In the genomic region with DNA sequence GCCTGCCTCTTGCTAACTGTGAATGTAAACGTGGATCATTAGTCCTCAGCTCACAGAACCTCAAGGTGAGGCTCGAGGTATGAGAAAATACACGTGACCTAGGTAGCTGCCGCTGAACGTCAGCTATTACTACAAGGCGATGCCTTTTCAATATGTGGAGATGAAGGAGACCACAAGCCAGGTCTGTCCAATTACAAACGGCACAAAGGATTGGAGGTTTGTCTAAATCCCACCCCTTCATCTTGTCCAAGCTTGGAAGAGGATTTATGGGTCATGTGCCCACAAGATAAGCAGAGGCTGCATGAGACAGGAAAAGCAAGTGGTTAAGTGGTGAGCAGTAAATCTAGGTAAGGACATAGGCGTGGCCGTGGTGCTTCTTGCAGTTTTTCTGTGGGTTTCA, we compare ENCODE assay signal across 15 cellular contexts. TPM values are rescaled to one million over a fixed set of nuclear protein-coding genes. Genes with fewer than 3 reads are reported as not detected.
DNase-seq lines count a peak whose midpoint lies in the region; ATAC-seq lines count a peak whose summit lies in the region.
"Had no signal": no experiment of that assay in that cellular context is flagged by ENCODE, and none has a peak within 500 bp of the region (broad histone marks: within the 10 kb centered on the region; RNA-seq: fewer than 3 reads in every experiment).

No MANE protein-coding gene starts in this region.

- peaks cover 16% of the 10 kb centered on the region for H3K4me1 ChIP-seq in CD4-positive, CD25-positive, alpha-beta regulatory T cell (ENCODE audit: control insufficient read depth, insufficient read depth, low read length, poor library complexity, severe bottlenecking)
- H3K4me1 ChIP-seq: SJCRH30 had no signal

- no peaks in the 10 kb centered on the region for H3K27me3 ChIP-seq in CD4-positive, CD25-positive, alpha-beta regulatory T cell (ENCODE audit: control insufficient read depth, insufficient read depth, low read length)
- H3K27me3 ChIP-seq: hepatocyte had no signal

- peak; percentile 21 to 59 for ATAC-seq in CD4-positive, CD25-positive, alpha-beta regulatory T cell (ENCODE audit: low read depth in 2 of 2)

- H3K27me3 Mint-ChIP-seq in CD4-positive, CD25-positive, alpha-beta regulatory T cell = peaks cover 6% of the 10 kb centered on the region

- DNase-seq in CD4-positive, CD25-positive, alpha-beta regulatory T cell = peak in 2 of 3 donors; percentile 24 to 42
- DNase-seq in Daoy (ENCODE audit: low read depth) (peak; percentile 47), SW480 (ENCODE audit: low spot score) (peak; percentile 46), epidermal melanocyte (ENCODE audit: insufficient read length, low spot score) (peak; percentile 11), SKM-1 treated with dmso at 0.1 percent for 144 hours (lab: John Stamatoyannopoulos, UW; ENCODE audit: unreplicated experiment) (no peak), posterior cingulate gyrus (no peak), NCI-H2081 treated with DMSO at 0.1 percent for 48 hours (lab: John Stamatoyannopoulos, UW) (no peak)
- DNase-seq: IMR-90, NCI-H2029, SJCRH30 had no signal

- peak overlapping the region in 3 of 4 donors; percentile 30 to 69 (median 67) for H3K4me3 Mint-ChIP-seq in CD4-positive, CD25-positive, alpha-beta regulatory T cell
- H3K4me3 Mint-ChIP-seq: neural crest cell had no signal

- H3K9me3 Mint-ChIP-seq in CD4-positive, CD25-positive, alpha-beta regulatory T cell = no peaks in the 10 kb centered on the region
- H3K9me3 Mint-ChIP-seq: neural crest cell had no signal

- H3K4me3 ChIP-seq in CD4-positive, CD25-positive, alpha-beta regulatory T cell (ENCODE audit: low read depth, low read length) = peak overlapping the region; percentile 35
- H3K4me3 ChIP-seq: hepatocyte, SJCRH30 had no signal

- no peaks in the 10 kb centered on the region for H3K9me3 ChIP-seq in CD4-positive, CD25-positive, alpha-beta regulatory T cell (ENCODE audit: control insufficient read depth in 2 of 2, low read length in 2 of 2)
- H3K9me3 ChIP-seq: SJCRH30 had no signal

- no peaks in the 10 kb centered on the region for H3K36me3 Mint-ChIP-seq in CD4-positive, CD25-positive, alpha-beta regulatory T cell

- H3K36me3 ChIP-seq in CD4-positive, CD25-positive, alpha-beta regulatory T cell (ENCODE audit: control insufficient read depth, insufficient read depth, low read length) = no peaks in the 10 kb centered on the region
- H3K36me3 ChIP-seq: SJCRH30 had no signal

- no peak overlapping the region for H3K27ac ChIP-seq in CD4-positive, CD25-positive, alpha-beta regulatory T cell (ENCODE audit: insufficient read depth, low read length, poor library complexity, severe bottlenecking)
- H3K27ac ChIP-seq: hepatocyte, SJCRH30 had no signal

- peak overlapping the region in 2 of 3 donors; percentile 39 to 90 for H3K27ac Mint-ChIP-seq in CD4-positive, CD25-positive, alpha-beta regulatory T cell

- intact Hi-C loops in posterior cingulate gyrus (cut with DNase I) = no loop called here

- peaks cover 10 to 22% (median 17%) of the 10 kb centered on the region in 4 donors for H3K4me1 Mint-ChIP-seq in CD4-positive, CD25-positive, alpha-beta regulatory T cell
- H3K4me1 Mint-ChIP-seq: neural crest cell had no signal

RNA-seq across cellular contexts. Expression of gene H2BK1, which starts 3.4 kb away (rescaled TPM):
- 3.8 TPM for total RNA-seq in CD4-positive, CD25-positive, alpha-beta regulatory T cell
- polyA plus RNA-seq in CD4-positive, CD25-positive, alpha-beta regulatory T cell = not detected
- not detected in 2 replicates for total RNA-seq in Daoy (2014; rRNA removed; shearing (Covaris generic))
- total RNA-seq: hepatocyte, IMR-90, liver, neural crest cell, SJCRH30, skeletal muscle tissue had no signal
- polyA plus RNA-seq: esophagus, hepatocyte, IMR-90, liver had no signal

RNA-seq across cellular contexts. Expression of gene ASB10, which starts 19.9 kb away (rescaled TPM):
- total RNA-seq in CD4-positive, CD25-positive, alpha-beta regulatory T cell = not detected
- not detected for polyA plus RNA-seq in CD4-positive, CD25-positive, alpha-beta regulatory T cell
- not detected in 2 replicates for total RNA-seq in Daoy (2014; rRNA removed; shearing (Covaris generic))
- total RNA-seq: hepatocyte, IMR-90, liver, neural crest cell, SJCRH30 had no signal
- polyA plus RNA-seq: hepatocyte, IMR-90, liver had no signal

RNA-seq across cellular contexts. Expression of gene ABCF2, which starts 20.1 kb away (rescaled TPM):
- 16.3 TPM for total RNA-seq in CD4-positive, CD25-positive, alpha-beta regulatory T cell
- 10 to 100 TPM; 25.9 to 31.4 (median 29.7) TPM for polyA plus RNA-seq in CD4-positive, CD25-positive, alpha-beta regulatory T cell
- total RNA-seq in Daoy (2014; rRNA removed; shearing (Covaris generic)) = 116 and 126 TPM in 2 replicates

RNA-seq across cellular contexts. Expression of gene CHPF2, which starts 25.4 kb away (rescaled TPM):
- total RNA-seq in CD4-positive, CD25-positive, alpha-beta regulatory T cell = 38.8 TPM
- polyA plus RNA-seq in CD4-positive, CD25-positive, alpha-beta regulatory T cell = 10 to 100 TPM; 18.8 to 24.8 (median 23.0) TPM
- 38.3 and 43.5 TPM in 2 replicates for total RNA-seq in Daoy (2014; rRNA removed; shearing (Covaris generic))

RNA-seq across cellular contexts. Expression of gene GBX1, which starts 39.4 kb away (rescaled TPM):
- total RNA-seq in CD4-positive, CD25-positive, alpha-beta regulatory T cell = not detected
- polyA plus RNA-seq in CD4-positive, CD25-positive, alpha-beta regulatory T cell = not detected
- total RNA-seq in Daoy (2014; rRNA removed; shearing (Covaris generic)) = not detected in 2 replicates
- total RNA-seq: hepatocyte, IMR-90, liver, skeletal muscle tissue had no signal
- polyA plus RNA-seq: esophagus, hepatocyte, IMR-90, liver had no signal

Comparison
In these comparisons a context has a peak if more than half of its experiments do, and no peak if none do; other contexts are left out.
1. DNase-seq: peak in CD4-positive, CD25-positive, alpha-beta regulatory T cell (2 of 3), Daoy (single experiment), SW480 (single experiment) and epidermal melanocyte (single experiment); none in SKM-1 treated with dmso at 0.1 percent for 144 hours (single experiment), posterior cingulate gyrus (0 of 10) and NCI-H2081 treated with DMSO at 0.1 percent for 48 hours (single experiment).